Comparison of ENCODE assay signal across 1 cellular context in the genomic region with DNA sequence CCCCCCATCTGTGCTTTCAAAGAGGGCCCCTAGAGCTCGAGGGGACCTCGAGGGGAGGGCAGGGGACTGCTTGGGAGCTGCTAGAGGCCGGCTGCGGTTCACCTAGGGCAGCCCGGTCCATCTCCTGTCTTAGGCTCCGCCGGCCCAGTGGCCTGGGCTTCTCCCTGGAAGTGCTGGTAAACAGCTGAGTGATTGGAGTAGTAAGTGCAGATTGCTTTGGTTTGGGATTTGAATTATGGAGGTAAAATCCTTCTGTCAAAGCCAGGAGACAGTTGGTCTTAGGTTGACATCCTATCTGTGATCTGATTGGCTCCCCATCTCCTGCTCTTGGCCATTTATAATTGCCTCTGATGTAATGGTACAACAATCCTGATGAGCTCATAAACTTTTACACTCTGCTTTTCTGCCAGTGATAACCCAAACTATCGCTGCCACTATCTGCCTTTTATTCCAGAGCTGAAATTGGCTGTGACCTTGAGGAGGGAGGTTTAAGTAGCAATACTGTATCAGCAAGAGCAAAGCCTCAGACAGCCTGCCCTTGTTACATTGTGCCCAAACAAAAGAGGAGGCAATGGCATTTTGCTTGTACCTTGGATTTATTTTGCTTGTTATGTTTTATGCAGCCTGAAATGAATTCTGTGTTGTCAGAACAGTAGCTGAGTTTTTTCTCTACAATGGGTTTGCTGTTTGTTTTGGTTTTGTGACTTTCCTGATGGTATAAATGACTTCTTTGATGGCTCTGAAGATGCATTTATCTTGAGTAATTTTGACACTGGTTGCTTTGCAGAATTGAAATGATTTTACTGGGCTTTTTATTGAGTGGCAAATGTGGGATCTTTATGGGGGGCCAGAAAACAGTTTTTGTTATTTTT.
A peak's percentile ranks its signal among the peaks of the same experiment; 100 is the strongest.
TF ChIP-seq lines count a peak whose summit lies in the region.

No MANE protein-coding gene starts in this region.

TF ChIP-seq in HEK293, 187 proteins besides CTCF, POLR2A, EP300 and RAD21 (continued from another document and continues in another):
- TF ChIP-seq ZNF473 (tag by site-specific recombination; IDR thresholded peaks at IDR 0.05): no peak
- no peak for TF ChIP-seq KLF1 (tag by site-specific recombination; IDR thresholded peaks at IDR 0.05)
- peak; percentile 71 for TF ChIP-seq ZBTB8A (tag by site-specific recombination; IDR thresholded peaks at IDR 0.05)
- TF ChIP-seq, protein P1, sequence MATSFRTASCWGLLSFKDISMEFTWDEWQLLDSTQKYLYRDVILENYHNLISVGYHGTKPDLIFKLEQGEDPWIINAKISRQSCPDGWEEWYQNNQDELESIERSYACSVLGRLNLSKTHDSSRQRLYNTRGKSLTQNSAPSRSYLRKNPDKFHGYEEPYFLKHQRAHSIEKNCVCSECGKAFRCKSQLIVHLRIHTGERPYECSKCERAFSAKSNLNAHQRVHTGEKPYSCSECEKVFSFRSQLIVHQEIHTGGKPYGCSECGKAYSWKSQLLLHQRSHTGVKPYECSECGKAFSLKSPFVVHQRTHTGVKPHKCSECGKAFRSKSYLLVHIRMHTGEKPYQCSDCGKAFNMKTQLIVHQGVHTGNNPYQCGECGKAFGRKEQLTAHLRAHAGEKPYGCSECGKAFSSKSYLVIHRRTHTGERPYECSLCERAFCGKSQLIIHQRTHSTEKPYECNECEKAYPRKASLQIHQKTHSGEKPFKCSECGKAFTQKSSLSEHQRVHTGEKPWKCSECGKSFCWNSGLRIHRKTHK (tag by site-specific recombination; IDR thresholded peaks at IDR 0.05): no peak
- TF ChIP-seq ZEB2 (tag by site-specific recombination; IDR thresholded peaks at IDR 0.05): peak; percentile 98
- no peak for TF ChIP-seq ZNF707 (tag by site-specific recombination; IDR thresholded peaks at IDR 0.05)
- TF ChIP-seq ZNF629 (tag by site-specific recombination; IDR thresholded peaks at IDR 0.05): peak; percentile 99
- TF ChIP-seq, protein P2, sequence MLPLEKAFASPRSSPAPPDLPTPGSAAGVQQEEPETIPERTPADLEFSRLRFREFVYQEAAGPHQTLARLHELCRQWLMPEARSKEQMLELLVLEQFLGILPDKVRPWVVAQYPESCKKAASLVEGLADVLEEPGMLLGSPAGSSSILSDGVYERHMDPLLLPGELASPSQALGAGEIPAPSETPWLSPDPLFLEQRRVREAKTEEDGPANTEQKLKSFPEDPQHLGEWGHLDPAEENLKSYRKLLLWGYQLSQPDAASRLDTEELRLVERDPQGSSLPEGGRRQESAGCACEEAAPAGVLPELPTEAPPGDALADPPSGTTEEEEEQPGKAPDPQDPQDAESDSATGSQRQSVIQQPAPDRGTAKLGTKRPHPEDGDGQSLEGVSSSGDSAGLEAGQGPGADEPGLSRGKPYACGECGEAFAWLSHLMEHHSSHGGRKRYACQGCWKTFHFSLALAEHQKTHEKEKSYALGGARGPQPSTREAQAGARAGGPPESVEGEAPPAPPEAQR (tag by site-specific recombination; IDR thresholded peaks at IDR 0.05): no peak
- TF ChIP-seq, protein P3, sequence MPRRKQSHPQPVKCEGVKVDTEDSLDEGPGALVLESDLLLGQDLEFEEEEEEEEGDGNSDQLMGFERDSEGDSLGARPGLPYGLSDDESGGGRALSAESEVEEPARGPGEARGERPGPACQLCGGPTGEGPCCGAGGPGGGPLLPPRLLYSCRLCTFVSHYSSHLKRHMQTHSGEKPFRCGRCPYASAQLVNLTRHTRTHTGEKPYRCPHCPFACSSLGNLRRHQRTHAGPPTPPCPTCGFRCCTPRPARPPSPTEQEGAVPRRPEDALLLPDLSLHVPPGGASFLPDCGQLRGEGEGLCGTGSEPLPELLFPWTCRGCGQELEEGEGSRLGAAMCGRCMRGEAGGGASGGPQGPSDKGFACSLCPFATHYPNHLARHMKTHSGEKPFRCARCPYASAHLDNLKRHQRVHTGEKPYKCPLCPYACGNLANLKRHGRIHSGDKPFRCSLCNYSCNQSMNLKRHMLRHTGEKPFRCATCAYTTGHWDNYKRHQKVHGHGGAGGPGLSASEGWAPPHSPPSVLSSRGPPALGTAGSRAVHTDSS (tag by site-specific recombination; IDR thresholded peaks at IDR 0.05): no peak
- TF ChIP-seq WT1 (tag by site-specific recombination; IDR thresholded peaks at IDR 0.05): peak; percentile 53; the same call in 1 of the 2 replicates
- TF ChIP-seq ZSCAN30 (tag by site-specific recombination; IDR thresholded peaks at IDR 0.05): peak; percentile 22
- no peak for TF ChIP-seq ZNF626 (tag by site-specific recombination; IDR thresholded peaks at IDR 0.05)
- TF ChIP-seq TRIM28 (IDR thresholded peaks at IDR 0.05; ENCODE audit: borderline replicate concordance, low read length): peak; percentile 99
- TF ChIP-seq, protein P4, sequence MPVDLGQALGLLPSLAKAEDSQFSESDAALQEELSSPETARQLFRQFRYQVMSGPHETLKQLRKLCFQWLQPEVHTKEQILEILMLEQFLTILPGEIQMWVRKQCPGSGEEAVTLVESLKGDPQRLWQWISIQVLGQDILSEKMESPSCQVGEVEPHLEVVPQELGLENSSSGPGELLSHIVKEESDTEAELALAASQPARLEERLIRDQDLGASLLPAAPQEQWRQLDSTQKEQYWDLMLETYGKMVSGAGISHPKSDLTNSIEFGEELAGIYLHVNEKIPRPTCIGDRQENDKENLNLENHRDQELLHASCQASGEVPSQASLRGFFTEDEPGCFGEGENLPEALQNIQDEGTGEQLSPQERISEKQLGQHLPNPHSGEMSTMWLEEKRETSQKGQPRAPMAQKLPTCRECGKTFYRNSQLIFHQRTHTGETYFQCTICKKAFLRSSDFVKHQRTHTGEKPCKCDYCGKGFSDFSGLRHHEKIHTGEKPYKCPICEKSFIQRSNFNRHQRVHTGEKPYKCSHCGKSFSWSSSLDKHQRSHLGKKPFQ (tag by site-specific recombination; IDR thresholded peaks at IDR 0.05): no peak; the same call in 1 of the 2 replicates
- TF ChIP-seq PRDM1 (tag by site-specific recombination; IDR thresholded peaks at IDR 0.05): peak; percentile 98
- TF ChIP-seq HOXC10 (CRISPR knock-in tag; IDR thresholded peaks at IDR 0.05): no peak
- TF ChIP-seq, protein P5, sequence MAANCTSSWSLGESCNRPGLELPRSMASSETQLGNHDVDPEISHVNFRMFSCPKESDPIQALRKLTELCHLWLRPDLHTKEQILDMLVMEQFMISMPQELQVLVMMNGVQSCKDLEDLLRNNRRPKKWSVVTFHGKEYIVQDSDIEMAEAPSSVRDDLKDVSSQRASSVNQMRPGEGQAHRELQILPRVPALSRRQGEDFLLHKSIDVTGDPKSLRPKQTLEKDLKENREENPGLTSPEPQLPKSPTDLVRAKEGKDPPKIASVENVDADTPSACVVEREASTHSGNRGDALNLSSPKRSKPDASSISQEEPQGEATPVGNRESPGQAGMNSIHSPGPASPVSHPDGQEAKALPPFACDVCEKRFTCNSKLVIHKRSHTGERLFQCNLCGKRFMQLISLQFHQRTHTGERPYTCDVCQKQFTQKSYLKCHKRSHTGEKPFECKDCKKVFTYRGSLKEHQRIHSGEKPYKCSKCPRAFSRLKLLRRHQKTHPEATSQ (tag by site-specific recombination; IDR thresholded peaks at IDR 0.05): no peak
- TF ChIP-seq, protein P6, sequence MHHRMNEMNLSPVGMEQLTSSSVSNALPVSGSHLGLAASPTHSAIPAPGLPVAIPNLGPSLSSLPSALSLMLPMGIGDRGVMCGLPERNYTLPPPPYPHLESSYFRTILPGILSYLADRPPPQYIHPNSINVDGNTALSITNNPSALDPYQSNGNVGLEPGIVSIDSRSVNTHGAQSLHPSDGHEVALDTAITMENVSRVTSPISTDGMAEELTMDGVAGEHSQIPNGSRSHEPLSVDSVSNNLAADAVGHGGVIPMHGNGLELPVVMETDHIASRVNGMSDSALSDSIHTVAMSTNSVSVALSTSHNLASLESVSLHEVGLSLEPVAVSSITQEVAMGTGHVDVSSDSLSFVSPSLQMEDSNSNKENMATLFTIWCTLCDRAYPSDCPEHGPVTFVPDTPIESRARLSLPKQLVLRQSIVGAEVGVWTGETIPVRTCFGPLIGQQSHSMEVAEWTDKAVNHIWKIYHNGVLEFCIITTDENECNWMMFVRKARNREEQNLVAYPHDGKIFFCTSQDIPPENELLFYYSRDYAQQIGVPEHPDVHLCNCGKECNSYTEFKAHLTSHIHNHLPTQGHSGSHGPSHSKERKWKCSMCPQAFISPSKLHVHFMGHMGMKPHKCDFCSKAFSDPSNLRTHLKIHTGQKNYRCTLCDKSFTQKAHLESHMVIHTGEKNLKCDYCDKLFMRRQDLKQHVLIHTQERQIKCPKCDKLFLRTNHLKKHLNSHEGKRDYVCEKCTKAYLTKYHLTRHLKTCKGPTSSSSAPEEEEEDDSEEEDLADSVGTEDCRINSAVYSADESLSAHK (tag by site-specific recombination; IDR thresholded peaks at IDR 0.05): peak; percentile 91
- TF ChIP-seq ZFHX2 (tag by site-specific recombination; conservative IDR thresholded peaks at IDR 0.05): no peak
- peak; percentile 81 for TF ChIP-seq SP2 (tag by site-specific recombination; IDR thresholded peaks at IDR 0.05)
- TF ChIP-seq, protein P7, sequence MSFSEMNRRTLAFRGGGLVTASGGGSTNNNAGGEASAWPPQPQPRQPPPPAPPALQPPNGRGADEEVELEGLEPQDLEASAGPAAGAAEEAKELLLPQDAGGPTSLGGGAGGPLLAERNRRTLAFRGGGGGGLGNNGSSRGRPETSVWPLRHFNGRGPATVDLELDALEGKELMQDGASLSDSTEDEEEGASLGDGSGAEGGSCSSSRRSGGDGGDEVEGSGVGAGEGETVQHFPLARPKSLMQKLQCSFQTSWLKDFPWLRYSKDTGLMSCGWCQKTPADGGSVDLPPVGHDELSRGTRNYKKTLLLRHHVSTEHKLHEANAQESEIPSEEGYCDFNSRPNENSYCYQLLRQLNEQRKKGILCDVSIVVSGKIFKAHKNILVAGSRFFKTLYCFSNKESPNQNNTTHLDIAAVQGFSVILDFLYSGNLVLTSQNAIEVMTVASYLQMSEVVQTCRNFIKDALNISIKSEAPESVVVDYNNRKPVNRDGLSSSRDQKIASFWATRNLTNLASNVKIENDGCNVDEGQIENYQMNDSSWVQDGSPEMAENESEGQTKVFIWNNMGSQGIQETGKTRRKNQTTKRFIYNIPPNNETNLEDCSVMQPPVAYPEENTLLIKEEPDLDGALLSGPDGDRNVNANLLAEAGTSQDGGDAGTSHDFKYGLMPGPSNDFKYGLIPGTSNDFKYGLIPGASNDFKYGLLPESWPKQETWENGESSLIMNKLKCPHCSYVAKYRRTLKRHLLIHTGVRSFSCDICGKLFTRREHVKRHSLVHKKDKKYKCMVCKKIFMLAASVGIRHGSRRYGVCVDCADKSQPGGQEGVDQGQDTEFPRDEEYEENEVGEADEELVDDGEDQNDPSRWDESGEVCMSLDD (tag by site-specific recombination; IDR thresholded peaks at IDR 0.05): 0 out of 2 replicates have a peak, but pooled peaks have one; percentile 5
- TF ChIP-seq ZNF830 (tag by site-specific recombination; IDR thresholded peaks at IDR 0.05; ENCODE audit: low read depth): no peak
- no peak for TF ChIP-seq MEIS1 (CRISPR knock-in tag; IDR thresholded peaks at IDR 0.05; ENCODE audit: borderline replicate concordance)
- TF ChIP-seq, protein P8, sequence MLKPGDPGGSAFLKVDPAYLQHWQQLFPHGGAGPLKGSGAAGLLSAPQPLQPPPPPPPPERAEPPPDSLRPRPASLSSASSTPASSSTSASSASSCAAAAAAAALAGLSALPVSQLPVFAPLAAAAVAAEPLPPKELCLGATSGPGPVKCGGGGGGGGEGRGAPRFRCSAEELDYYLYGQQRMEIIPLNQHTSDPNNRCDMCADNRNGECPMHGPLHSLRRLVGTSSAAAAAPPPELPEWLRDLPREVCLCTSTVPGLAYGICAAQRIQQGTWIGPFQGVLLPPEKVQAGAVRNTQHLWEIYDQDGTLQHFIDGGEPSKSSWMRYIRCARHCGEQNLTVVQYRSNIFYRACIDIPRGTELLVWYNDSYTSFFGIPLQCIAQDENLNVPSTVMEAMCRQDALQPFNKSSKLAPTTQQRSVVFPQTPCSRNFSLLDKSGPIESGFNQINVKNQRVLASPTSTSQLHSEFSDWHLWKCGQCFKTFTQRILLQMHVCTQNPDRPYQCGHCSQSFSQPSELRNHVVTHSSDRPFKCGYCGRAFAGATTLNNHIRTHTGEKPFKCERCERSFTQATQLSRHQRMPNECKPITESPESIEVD (tag by site-specific recombination; IDR thresholded peaks at IDR 0.05): peak; percentile 95
- TF ChIP-seq, protein P9, sequence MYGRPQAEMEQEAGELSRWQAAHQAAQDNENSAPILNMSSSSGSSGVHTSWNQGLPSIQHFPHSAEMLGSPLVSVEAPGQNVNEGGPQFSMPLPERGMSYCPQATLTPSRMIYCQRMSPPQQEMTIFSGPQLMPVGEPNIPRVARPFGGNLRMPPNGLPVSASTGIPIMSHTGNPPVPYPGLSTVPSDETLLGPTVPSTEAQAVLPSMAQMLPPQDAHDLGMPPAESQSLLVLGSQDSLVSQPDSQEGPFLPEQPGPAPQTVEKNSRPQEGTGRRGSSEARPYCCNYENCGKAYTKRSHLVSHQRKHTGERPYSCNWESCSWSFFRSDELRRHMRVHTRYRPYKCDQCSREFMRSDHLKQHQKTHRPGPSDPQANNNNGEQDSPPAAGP (tag by site-specific recombination; IDR thresholded peaks at IDR 0.05): peak; percentile 85
- no peak for TF ChIP-seq ZNF16 (tag by site-specific recombination; IDR thresholded peaks at IDR 0.05; ENCODE audit: low read depth)
- no peak for TF ChIP-seq ZNF248 (tag by site-specific recombination; IDR thresholded peaks at IDR 0.05)
- TF ChIP-seq ZNF843 (tag by site-specific recombination; IDR thresholded peaks at IDR 0.05): peak; percentile 91
- no peak for TF ChIP-seq ZNF416 (tag by site-specific recombination; IDR thresholded peaks at IDR 0.05)
- TF ChIP-seq ZBTB20 (tag by site-specific recombination; IDR thresholded peaks at IDR 0.05): peak; percentile 66
- TF ChIP-seq ZNF776 (tag by site-specific recombination; IDR thresholded peaks at IDR 0.05; ENCODE audit: borderline replicate concordance): no peak
- TF ChIP-seq ZNF214 (tag by site-specific recombination; IDR thresholded peaks at IDR 0.05; ENCODE audit: borderline replicate concordance): no peak
- TF ChIP-seq ZNF37A (tag by site-specific recombination; IDR thresholded peaks at IDR 0.05): no peak
- TF ChIP-seq, protein P10, sequence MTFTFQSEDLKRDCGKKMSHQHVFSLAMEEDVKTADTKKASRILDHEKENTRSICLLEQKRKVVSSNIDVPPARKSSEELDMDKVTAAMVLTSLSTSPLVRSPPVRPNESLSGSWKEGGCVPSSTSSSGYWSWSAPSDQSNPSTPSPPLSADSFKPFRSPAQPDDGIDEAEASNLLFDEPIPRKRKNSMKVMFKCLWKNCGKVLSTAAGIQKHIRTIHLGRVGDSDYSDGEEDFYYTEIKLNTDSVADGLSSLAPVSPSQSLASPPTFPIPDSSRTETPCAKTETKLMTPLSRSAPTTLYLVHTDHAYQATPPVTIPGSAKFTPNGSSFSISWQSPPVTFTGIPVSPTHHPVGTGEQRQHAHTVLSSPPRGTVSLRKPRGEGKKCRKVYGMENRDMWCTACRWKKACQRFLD (tag by site-specific recombination; IDR thresholded peaks at IDR 0.05): no peak
- peak; percentile 90 for TF ChIP-seq KLF10 (tag by site-specific recombination; IDR thresholded peaks at IDR 0.05)
- TF ChIP-seq ZNF623 (tag by site-specific recombination; IDR thresholded peaks at IDR 0.05): no peak
- peak; percentile 98 for TF ChIP-seq ZBTB21 (tag by site-specific recombination; IDR thresholded peaks at IDR 0.05)
- TF ChIP-seq OSR2 (tag by site-specific recombination; IDR thresholded peaks at IDR 0.05): peak; percentile 79
- no peak for TF ChIP-seq GLI2 (tag by site-specific recombination; IDR thresholded peaks at IDR 0.05; ENCODE audit: borderline replicate concordance, low read depth)
- no peak for TF ChIP-seq ZFP3 (tag by site-specific recombination; IDR thresholded peaks at IDR 0.05; ENCODE audit: low read depth)
- no peak for TF ChIP-seq ZNF112 (tag by site-specific recombination; IDR thresholded peaks at IDR 0.05)
